Comparison of ENCODE assay signal across 7 cellular contexts in the genomic region with DNA sequence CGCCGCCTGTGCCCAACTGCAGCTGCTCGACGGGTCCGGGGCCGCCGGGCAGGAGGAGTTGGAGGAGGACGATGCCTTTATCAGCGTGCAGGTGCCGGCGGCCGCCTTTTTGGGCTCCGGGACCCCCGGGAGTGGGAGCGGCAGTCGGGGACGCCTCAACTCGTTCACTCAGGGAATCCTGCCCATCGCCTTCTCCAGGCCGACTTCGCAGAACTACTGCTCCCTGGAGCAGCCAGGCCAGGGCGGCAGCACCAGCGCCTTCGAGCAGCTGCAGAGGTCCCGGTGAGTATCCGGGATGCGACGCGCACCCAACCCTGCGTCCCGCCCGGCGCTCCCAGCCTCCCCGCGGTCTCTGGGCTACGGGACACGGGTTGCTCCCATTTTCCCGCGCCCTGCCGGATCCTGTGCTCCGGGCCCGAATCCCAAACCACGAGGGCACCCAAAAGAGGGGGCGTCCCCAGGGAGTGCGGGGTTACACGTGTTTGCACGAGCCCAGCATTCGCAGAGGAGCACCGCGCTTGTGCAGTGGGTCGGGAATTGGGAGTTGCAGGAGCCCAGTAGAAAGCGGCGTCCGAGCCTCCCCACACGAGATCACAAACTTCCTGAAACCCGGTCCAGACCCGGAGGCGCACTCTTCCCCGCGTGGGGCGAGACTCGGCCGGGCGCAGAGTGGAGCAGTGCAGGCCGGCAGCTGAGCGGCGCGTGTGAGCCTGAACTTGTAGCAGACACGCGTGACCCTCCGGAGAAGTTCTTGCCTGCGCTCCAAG. TPM values are rescaled to one million over a fixed set of nuclear protein-coding genes. Genes with fewer than 3 reads are reported as not detected.
DNase-seq lines count a peak whose midpoint lies in the region; ATAC-seq, FAIRE-seq and TF ChIP-seq lines count a peak whose summit lies in the region.

No MANE protein-coding gene starts in this region.

- TF ChIP-seq POLR2A in GM12892 (IDR thresholded peaks at IDR 0.05; ENCODE audit: low read depth, low read length): no peak

- ATAC-seq in HG03108 (IDR thresholded peaks at IDR 0.05; ENCODE audit: unreplicated experiment): peak; percentile 3
- ATAC-seq in HG03565 (IDR thresholded peaks at IDR 0.05; ENCODE audit: unreplicated experiment): no peak

- TF ChIP-seq CTCF in fibroblast of villous mesenchyme (IDR thresholded peaks at IDR 0.05; ENCODE audit: insufficient read depth, low read depth, low read length): no peak
- no peak for TF ChIP-seq CTCF in nephron progenitor cell (IDR thresholded peaks at IDR 0.05)

- peak; percentile 33 for FAIRE-seq in GM12892 (lab: Jason Lieb, UNC)

- H3K36me3 Mint-ChIP-seq in activated CD4-positive, alpha-beta T cell treated with anti-CD3 and anti-CD28 coated beads, Interleukin-2, amount 10 ng/mL, durations not matched to agents 7 days and 5 days (ENCODE audit: low read depth): no peaks in the 10 kb centered on the region
- no peaks in the 10 kb centered on the region for H3K36me3 Mint-ChIP-seq in nephron progenitor cell (ENCODE audit: low read depth)

- H3K9me3 Mint-ChIP-seq in activated CD4-positive, alpha-beta T cell treated with anti-CD3 and anti-CD28 coated beads, Interleukin-2, amount 10 ng/mL, durations not matched to agents 7 days and 5 days: no peaks in the 10 kb centered on the region
- no peaks in the 10 kb centered on the region for H3K9me3 Mint-ChIP-seq in nephron progenitor cell

- peak; percentile 61 for DNase-seq in GM12892 (ENCODE audit: insufficient read length)
- DNase-seq in activated CD4-positive, alpha-beta T cell treated with anti-CD3 and anti-CD28 coated beads, Interleukin-2, amount 10 ng/mL, durations not matched to agents 7 days and 5 days: no peak
- no peak for DNase-seq in fibroblast of villous mesenchyme (ENCODE audit: low read depth)
- peak; percentile 44 for DNase-seq in nephron progenitor cell
- no peak for DNase-seq in inferior parietal cortex (ENCODE audit: extremely low spot score)

- CTCF ChIA-PET in activated CD4-positive, alpha-beta T cell treated with anti-CD3 and anti-CD28 coated beads, Interleukin-2, amount 10 ng/mL, durations not matched to agents 7 days and 5 days (lab: Charles Lee): interaction anchor here (0.6 kb wide), 2 partner anchors 9 to 242 kb away, joined by 3 to 5 read pairs; no protein-coding TSS in a partner anchor

- peaks cover 30% of the 10 kb centered on the region for H3K4me1 Mint-ChIP-seq in activated CD4-positive, alpha-beta T cell treated with anti-CD3 and anti-CD28 coated beads, Interleukin-2, amount 10 ng/mL, durations not matched to agents 7 days and 5 days
- H3K4me1 Mint-ChIP-seq in nephron progenitor cell: peaks cover 71% of the 10 kb centered on the region

- peak overlapping the region; percentile 24 for H3K4me3 ChIP-seq in fibroblast of villous mesenchyme (ENCODE audit: low read depth, low read length)

- peaks cover 39% of the 10 kb centered on the region for H3K27me3 Mint-ChIP-seq in activated CD4-positive, alpha-beta T cell treated with anti-CD3 and anti-CD28 coated beads, Interleukin-2, amount 10 ng/mL, durations not matched to agents 7 days and 5 days
- peaks cover 14% of the 10 kb centered on the region for H3K27me3 Mint-ChIP-seq in nephron progenitor cell (ENCODE audit: low read depth, poor library complexity)

- peak overlapping the region; percentile 49 for H3K4me3 Mint-ChIP-seq in activated CD4-positive, alpha-beta T cell treated with anti-CD3 and anti-CD28 coated beads, Interleukin-2, amount 10 ng/mL, durations not matched to agents 7 days and 5 days
- peak overlapping the region; percentile 87 for H3K4me3 Mint-ChIP-seq in nephron progenitor cell

- POLR2A ChIA-PET in activated CD4-positive, alpha-beta T cell treated with anti-CD3 and anti-CD28 coated beads, Interleukin-2, amount 10 ng/mL, durations not matched to agents 7 days and 5 days (lab: Charles Lee): interaction anchor here (0.6 kb wide), 1 partner anchor 161 kb away, joined by 6 read pairs; no protein-coding TSS in a partner anchor

- H3K27ac Mint-ChIP-seq in activated CD4-positive, alpha-beta T cell treated with anti-CD3 and anti-CD28 coated beads, Interleukin-2, amount 10 ng/mL, durations not matched to agents 7 days and 5 days: no peak overlapping the region
- H3K27ac Mint-ChIP-seq in nephron progenitor cell: peak overlapping the region; percentile 42

RNA-seq across cellular contexts. Expression of a gene that starts 1.2 kb away (rescaled TPM):
- 21.3 TPM for polyA plus RNA-seq in GM12892 (2012; ENCODE audit: missing spikeins)
- total RNA-seq in activated CD4-positive, alpha-beta T cell treated with anti-CD3 and anti-CD28 coated beads, Interleukin-2, amount 10 ng/mL, durations not matched to agents 7 days and 5 days: 1 to 10 TPM; 1.9 to 2.1 TPM
- total RNA-seq in fibroblast of villous mesenchyme: 0.43 and 1.3 TPM in 2 replicates

Comparison
In these comparisons a context has a peak if more than half of its experiments do, and no peak if none do; other contexts are left out.
1. DNase-seq: peak in GM12892 (single experiment) and nephron progenitor cell (single experiment); none in activated CD4-positive, alpha-beta T cell treated with anti-CD3 and anti-CD28 coated beads, Interleukin-2, amount 10 ng/mL, durations not matched to agents 7 days and 5 days (single experiment), fibroblast of villous mesenchyme (single experiment) and inferior parietal cortex (single experiment).